1 cellular context compared by ENCODE assay signal in the genomic region with DNA sequence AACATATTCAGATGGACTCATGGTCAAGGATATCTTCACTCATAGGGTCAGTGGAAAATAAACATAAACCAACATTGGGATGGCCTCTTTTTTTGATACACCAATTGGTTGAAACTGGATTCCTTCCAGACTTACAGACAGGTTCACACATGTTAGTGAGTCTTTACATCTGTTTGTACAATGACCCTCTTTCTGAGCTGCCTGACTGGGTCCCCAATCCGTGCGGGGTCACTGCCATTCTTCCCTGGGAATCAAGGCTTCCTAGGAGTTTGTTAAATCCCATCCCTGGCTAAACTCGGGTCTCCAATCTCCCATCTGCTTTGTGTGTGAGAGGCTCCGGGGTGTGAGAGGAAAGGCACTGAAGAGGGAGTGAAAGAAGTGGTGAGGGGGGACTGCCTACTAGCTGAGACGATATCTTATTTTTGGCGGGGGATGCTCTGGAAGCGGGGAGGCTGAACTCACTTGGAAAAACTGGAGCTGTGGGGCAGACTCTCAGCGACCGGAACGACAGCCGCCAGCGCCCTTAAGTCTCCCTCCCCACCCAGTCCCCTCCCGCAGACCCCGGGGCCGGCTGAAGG.
TF ChIP-seq lines count a peak whose summit lies in the region.

No MANE protein-coding gene starts in this region.

TF ChIP-seq in HCT116, 20 proteins besides CTCF, POLR2A, EP300 and RAD21 (continued from another document):
- no peak for TF ChIP-seq ATF3 (IDR thresholded peaks at IDR 0.05)
- no peak for TF ChIP-seq TCF7L2 (IDR thresholded peaks at IDR 0.05; ENCODE audit: borderline replicate concordance, extremely low read depth, insufficient read depth, insufficient read length)
- no peak for TF ChIP-seq EZH2 (IDR thresholded peaks at IDR 0.05)
- no peak for TF ChIP-seq ELF1 (IDR thresholded peaks at IDR 0.05; ENCODE audit: borderline replicate concordance, low read depth)
- TF ChIP-seq CBX3 (IDR thresholded peaks at IDR 0.05; ENCODE audit: low read depth), result no peak
- no peak for TF ChIP-seq POLR2AphosphoS5 (IDR thresholded peaks at IDR 0.05; ENCODE audit: low read depth, low read length)
- no peak for TF ChIP-seq CEBPB (IDR thresholded peaks at IDR 0.05; ENCODE audit: low read depth)
